17 cellular contexts compared by ENCODE assay signal in genomic region chr3:195559723-195560409, GRCh38. TPM values are rescaled to one million over a fixed set of nuclear protein-coding genes. Genes with fewer than 3 reads are reported as not detected.
DNase-seq lines count a peak whose midpoint lies in the region; ATAC-seq, FAIRE-seq and TF ChIP-seq lines count a peak whose summit lies in the region.
"Had no signal": no experiment of that assay in that cellular context is flagged by ENCODE, and none has a peak within 500 bp of the region (broad histone marks: within the 10 kb centered on the region; RNA-seq: fewer than 3 reads in every experiment).

No MANE protein-coding gene starts in this region.

- H3K27me3 ChIP-seq in HepG2 (ENCODE audit: control insufficient read depth in 1 of 2, insufficient read depth in 2 of 2, low read length in 2 of 2), result 0 out of 5 replicates have a peak, but pooled peaks cover 0 to 2% of the 10 kb centered on the region in 2 experiments
- H3K27me3 ChIP-seq in vagina, result no peaks in the 10 kb centered on the region
- H3K27me3 ChIP-seq: dorsolateral prefrontal cortex, Peyer's patch, uterus had no signal

- intact Hi-C loops in HepG2 (cut with micrococcal nuclease; ENCODE audit: unreplicated experiment) (no loop called here), vagina (cut with DNase I) (no loop called here), CD14-positive monocyte (cut with micrococcal nuclease) (no loop called here)

- H3K4me3 Mint-ChIP-seq in CD14-positive monocyte, result no peak overlapping the region
- H3K4me3 Mint-ChIP-seq: CD4-positive, alpha-beta memory T cell had no signal

- TF ChIP-seq CTCF in HepG2 (CRISPR knock-in tag; IDR thresholded peaks at IDR 0.05), result no peak
- no peak for TF ChIP-seq CTCF in vagina (IDR thresholded peaks at IDR 0.05)
- no peak for TF ChIP-seq CTCF in CD14-positive monocyte (IDR thresholded peaks at IDR 0.05)

- no peak overlapping the region for H3K27ac Mint-ChIP-seq in CD14-positive monocyte

- H3K4me3 ChIP-seq in HepG2 (replicated peaks in 1 of 3; ENCODE audit: insufficient read depth in 1 of 3, low read depth in 2 of 3, low read length in 3 of 3) (no peak overlapping the region), vagina (no peak overlapping the region)
- H3K4me3 ChIP-seq: dorsolateral prefrontal cortex, Peyer's patch, uterus had no signal

- in situ Hi-C loops in Caki2 (cut with HindIII; ENCODE audit: low pct_unique_long_range_greater_than_20kb, low sequenced_read_pairs), result no loop called here
- in situ Hi-C loops in HepG2 (cut with HindIII; ENCODE audit: extremely low pct_ligation_motif_present, low pct_unique_long_range_greater_than_20kb), result no loop called here

- no peaks in the 10 kb centered on the region for H3K9me3 ChIP-seq in HepG2 (ENCODE audit: low read length)
- no peaks in the 10 kb centered on the region for H3K9me3 ChIP-seq in vagina
- H3K9me3 ChIP-seq: Peyer's patch, uterus had no signal

- BruUV-seq in HepG2 (replicated peaks; lab: Mats Ljungman, UMichigan), result no TSS peak

- H3K27ac ChIP-seq in HepG2 (ENCODE audit: extremely low read length, insufficient read depth, low read length) (no peak overlapping the region), vagina (no peak overlapping the region)
- H3K27ac ChIP-seq: dorsolateral prefrontal cortex, Peyer's patch, uterus had no signal

- H3K36me3 ChIP-seq in HepG2 (replicated peaks in 1 of 2; ENCODE audit: control insufficient read depth in 1 of 2, insufficient read depth in 2 of 2, low read length in 2 of 2) (no peaks in the 10 kb centered on the region), vagina (no peaks in the 10 kb centered on the region)
- H3K36me3 ChIP-seq: Peyer's patch, uterus had no signal

- no peaks in the 10 kb centered on the region for H3K4me1 Mint-ChIP-seq in CD14-positive monocyte

- no peaks in the 10 kb centered on the region for H4K20me1 ChIP-seq in HepG2 (ENCODE audit: insufficient read depth, low read length)

- no peak overlapping the region for H3K9ac ChIP-seq in HepG2 (ENCODE audit: insufficient read depth, low read depth, low read length)

- WGBS in HepG2 (ENCODE audit: low lambda C conversion rate), result 43% methylated on average over 3 of the region's 4 CpGs

- H3K9me3 Mint-ChIP-seq in CD14-positive monocyte, result peaks cover 0 to 3% (median 0%) of the 10 kb centered on the region in 7 donors
- H3K9me3 Mint-ChIP-seq: CD4-positive, alpha-beta memory T cell had no signal

- no peak for TF ChIP-seq RAD21 in HepG2 (CRISPR knock-in tag; IDR thresholded peaks at IDR 0.05)

- POLR2A ChIA-PET in HepG2 (lab: Yijun Ruan, JAX), result no interaction called here

- peak; percentile 50 for DNase-seq in Caki2 (ENCODE audit: low read depth)
- peak; percentile 47 for DNase-seq in HT1080 (ENCODE audit: low read depth)
- peak; percentile 28 for DNase-seq in RKO (ENCODE audit: low spot score)
- DNase-seq in HepG2 (ENCODE audit: low spot score), result peak; percentile 28
- DNase-seq in vagina (ENCODE audit: extremely low spot score in 2 of 2), result no peak
- no peak for DNase-seq in DMS79 treated with DMSO at 0.1 percent for 48 hours (lab: John Stamatoyannopoulos, UW)
- DNase-seq in CD14-positive monocyte (ENCODE audit: low spot score), result no peak
- DNase-seq: activated CD4-positive, alpha-beta T cell treated with anti-CD3 and anti-CD28 coated beads for 4 hours; CD4-positive, alpha-beta memory T cell; dorsolateral prefrontal cortex; erythroblast; left ventricle myocardium superior; NCI-H187; Peyer's patch; stimulated activated CD4-positive, alpha-beta T cell treated with anti-CD3 and anti-CD28 coated beads, Interleukin-2, amount 100 ng/mL, for 48 hours; uterus had no signal

- CTCF ChIA-PET in HepG2 (lab: Yijun Ruan, JAX; ENCODE audit: low intra/inter-chr PET ratio, low total read pairs), result no interaction called here

- H3K27me3 Mint-ChIP-seq in CD14-positive monocyte (ENCODE audit: low read depth in 3 of 3), result peaks cover 10 to 20% (median 13%) of the 10 kb centered on the region in 3 donors
- H3K27me3 Mint-ChIP-seq: CD4-positive, alpha-beta memory T cell had no signal

- no peak for TF ChIP-seq EP300 in HepG2 (IDR thresholded peaks at IDR 0.05; ENCODE audit: low read depth in 2 of 2, low read length in 2 of 2)
- no peak for TF ChIP-seq EP300 in HepG2 (CRISPR knock-in tag; IDR thresholded peaks at IDR 0.05; ENCODE audit: borderline replicate concordance)

- peak; percentile 49; the same call in 2 of the 3 replicates for ATAC-seq in HepG2
- no peak for ATAC-seq in HG02798 (IDR thresholded peaks at IDR 0.05; ENCODE audit: poor library complexity, unreplicated experiment)
- ATAC-seq: left ventricle myocardium superior had no signal

- no peak for TF ChIP-seq POLR2A in HepG2 (IDR thresholded peaks at IDR 0.05; ENCODE audit: insufficient read depth in 1 of 2, low read depth in 2 of 2, low read length in 2 of 2)
- no peak for TF ChIP-seq POLR2A in vagina (IDR thresholded peaks at IDR 0.05)

- no peaks in the 10 kb centered on the region for H3K36me3 Mint-ChIP-seq in CD14-positive monocyte
- H3K36me3 Mint-ChIP-seq: CD4-positive, alpha-beta memory T cell had no signal

- no peak overlapping the region for H3K4me2 ChIP-seq in HepG2 (ENCODE audit: low read depth, low read length)

- H3K4me1 ChIP-seq in HepG2 (ENCODE audit: insufficient read depth, low read length) (peaks cover 37% of the 10 kb centered on the region), vagina (no peaks in the 10 kb centered on the region)
- H3K4me1 ChIP-seq: uterus had no signal

- H3K79me2 ChIP-seq in HepG2 (ENCODE audit: insufficient read depth, low read length), result no peaks in the 10 kb centered on the region

- no peak for FAIRE-seq in HepG2 (lab: Jason Lieb, UNC)

- no peak overlapping the region for H2AFZ ChIP-seq in HepG2 (ENCODE audit: low read length)

TF ChIP-seq in HepG2, 621 proteins besides CTCF, POLR2A, EP300 and RAD21 (continues in another document):
- peak; percentile 70 for TF ChIP-seq FOSL2 (CRISPR knock-in tag; IDR thresholded peaks at IDR 0.05)

RNA-seq across cellular contexts. Expression of gene PPP1R2, which starts 16.7 kb away (rescaled TPM):
- 40.7 and 77.8 TPM in 2 replicates for total RNA-seq in Caki2 (2014; rRNA removed; shearing (Covaris generic); ENCODE audit: low replicate concordance)
- total RNA-seq in HT1080 (2014; rRNA removed; shearing (Covaris generic)), result 115 and 180 TPM in 2 replicates
- 30.5 and 35.7 TPM in 2 replicates for polyA plus RNA-seq in HT1080 (2015; cell fraction: cytosol; rRNA removed)
- 26.4 and 27.5 TPM in 2 replicates for polyA plus RNA-seq in HT1080 (2015; cell fraction: nucleus; rRNA removed)
- 36.5 and 65.6 TPM in 2 replicates for total RNA-seq in HepG2 (2016; rRNA removed; fragmentation: Illumina TruSeq; extraction: Trizol)
- total RNA-seq in HepG2 (2016; cell fraction: cytosol; rRNA removed; fragmentation: Illumina TruSeq; extraction: Trizol; ENCODE audit: low read depth), result 7.1 and 8.4 TPM in 2 replicates
- 37.9 and 63.0 TPM in 2 replicates for total RNA-seq in HepG2 (2016; cell fraction: insoluble cytoplasmic fraction; rRNA removed; fragmentation: Illumina TruSeq; extraction: Trizol)
- total RNA-seq in HepG2 (2016; cell fraction: membrane; rRNA removed; fragmentation: Illumina TruSeq; extraction: Trizol), result 16.6 and 17.6 TPM in 2 replicates
- 20.8 and 22.0 TPM in 2 replicates for total RNA-seq in HepG2 (2016; cell fraction: nucleus; rRNA removed; fragmentation: Illumina TruSeq; extraction: Trizol)
- polyA plus RNA-seq in HepG2 (2011; rRNA removed), result 67.0 and 86.5 TPM in 2 replicates
- 20.9 and 33.3 TPM in 2 replicates for polyA plus RNA-seq in HepG2 (2011; cell fraction: cytosol; rRNA removed)
- polyA plus RNA-seq in HepG2 (2011; cell fraction: nucleus; rRNA removed), result 16.0 and 18.6 TPM in 2 replicates
- polyA plus RNA-seq in HepG2 (2012), result 21.8 and 33.2 TPM in 2 replicates
- 6.7 and 8.2 TPM in 2 replicates for polyA plus RNA-seq in HepG2 (2016; cell fraction: cytosol; fragmentation: Illumina TruSeq; extraction: Trizol; ENCODE audit: low read depth)
- 60.8 and 80.2 TPM in 2 replicates for polyA plus RNA-seq in HepG2 (2016; cell fraction: insoluble cytoplasmic fraction; fragmentation: Illumina TruSeq; extraction: Trizol; ENCODE audit: low read depth)
- 10.6 and 14.9 TPM in 2 replicates for polyA plus RNA-seq in HepG2 (2016; cell fraction: membrane; fragmentation: Illumina TruSeq; extraction: Trizol; ENCODE audit: low read depth)
- polyA plus RNA-seq in HepG2 (2016; cell fraction: nucleus; fragmentation: Illumina TruSeq; extraction: Trizol; ENCODE audit: insufficient read depth, low read depth), result 31.6 and 37.5 TPM in 2 replicates
- 69.8 and 75.0 TPM in 2 replicates for polyA minus RNA-seq in HepG2 (2011; rRNA and poly(A)+ RNA removed; ENCODE audit: low replicate concordance)
- polyA minus RNA-seq in HepG2 (2011; cell fraction: cytosol; rRNA and poly(A)+ RNA removed), result 49.0 and 63.7 TPM in 2 replicates
- 44.1 and 46.9 TPM in 2 replicates for polyA minus RNA-seq in HepG2 (2011; cell fraction: nucleus; rRNA and poly(A)+ RNA removed)
- total RNA-seq in vagina, result 98.0 TPM
- polyA plus RNA-seq in CD14-positive monocyte, result 100 to 1,000 TPM; 118 to 121 TPM

RNA-seq across cellular contexts. Expression of gene APOD, which starts 23.9 kb away (rescaled TPM):
- not detected in 2 replicates for total RNA-seq in Caki2 (2014; rRNA removed; shearing (Covaris generic); ENCODE audit: low replicate concordance)
- total RNA-seq in HT1080 (2014; rRNA removed; shearing (Covaris generic)), result not detected in 2 replicates
- not detected in 2 replicates for polyA plus RNA-seq in HT1080 (2015; cell fraction: cytosol; rRNA removed)
- polyA plus RNA-seq in HT1080 (2015; cell fraction: nucleus; rRNA removed), result not detected in 2 replicates
- not detected in 2 replicates for total RNA-seq in HepG2 (2016; rRNA removed; fragmentation: Illumina TruSeq; extraction: Trizol)
- not detected in 2 replicates for total RNA-seq in HepG2 (2016; cell fraction: cytosol; rRNA removed; fragmentation: Illumina TruSeq; extraction: Trizol; ENCODE audit: low read depth)
- not detected in 2 replicates for total RNA-seq in HepG2 (2016; cell fraction: insoluble cytoplasmic fraction; rRNA removed; fragmentation: Illumina TruSeq; extraction: Trizol)
- not detected in 2 replicates for total RNA-seq in HepG2 (2016; cell fraction: membrane; rRNA removed; fragmentation: Illumina TruSeq; extraction: Trizol)
- not detected in 2 replicates for total RNA-seq in HepG2 (2016; cell fraction: nucleus; rRNA removed; fragmentation: Illumina TruSeq; extraction: Trizol)
- 0.13 TPM in 1 of 2 replicates, not detected in the other for polyA plus RNA-seq in HepG2 (2011; rRNA removed)
- 0.08 and 0.10 TPM in 2 replicates for polyA plus RNA-seq in HepG2 (2011; cell fraction: cytosol; rRNA removed)
- not detected in 2 replicates for polyA plus RNA-seq in HepG2 (2011; cell fraction: nucleus; rRNA removed)
- polyA plus RNA-seq in HepG2 (2012), result not detected in 2 replicates
- not detected in 2 replicates for polyA plus RNA-seq in HepG2 (2016; cell fraction: cytosol; fragmentation: Illumina TruSeq; extraction: Trizol; ENCODE audit: low read depth)
- not detected in 2 replicates for polyA plus RNA-seq in HepG2 (2016; cell fraction: insoluble cytoplasmic fraction; fragmentation: Illumina TruSeq; extraction: Trizol; ENCODE audit: low read depth)
- not detected in 2 replicates for polyA plus RNA-seq in HepG2 (2016; cell fraction: membrane; fragmentation: Illumina TruSeq; extraction: Trizol; ENCODE audit: low read depth)
- polyA plus RNA-seq in HepG2 (2016; cell fraction: nucleus; fragmentation: Illumina TruSeq; extraction: Trizol; ENCODE audit: insufficient read depth, low read depth), result not detected in 2 replicates
- polyA minus RNA-seq in HepG2 (2011; rRNA and poly(A)+ RNA removed; ENCODE audit: low replicate concordance), result not detected in 2 replicates
- not detected in 2 replicates for polyA minus RNA-seq in HepG2 (2011; cell fraction: cytosol; rRNA and poly(A)+ RNA removed)
- not detected in 2 replicates for polyA minus RNA-seq in HepG2 (2011; cell fraction: nucleus; rRNA and poly(A)+ RNA removed)
- total RNA-seq in vagina, result 549 TPM
- polyA plus RNA-seq in CD14-positive monocyte, result not detected
- total RNA-seq: CD4-positive, alpha-beta memory T cell had no signal
- polyA plus RNA-seq: CD4-positive, alpha-beta memory T cell had no signal

Comparison
In these comparisons a context has a peak if more than half of its experiments do, and no peak if none do; other contexts are left out.
1. DNase-seq: peak in Caki2 (single experiment), HT1080 (single experiment), RKO (single experiment) and HepG2 (single experiment); none in vagina (0 of 2), DMS79 treated with DMSO at 0.1 percent for 48 hours (single experiment) and CD14-positive monocyte (single experiment).
2. RNA of gene APOD, which starts 23.9 kb away (total RNA-seq): 549 TPM in vagina (single experiment); not detected in Caki2, not detected in HT1080 and not detected in HepG2; every median in the first group is over 100 times any median in the second.